In genomic region chr7:112897839-112898431, GRCh38 we compare ENCODE assay signal across 16 cellular contexts.
DNase-seq lines count a peak whose midpoint lies in the region; ATAC-seq and TF ChIP-seq lines count a peak whose summit lies in the region.
"Had no signal": no experiment of that assay in that cellular context is flagged by ENCODE, and none has a peak within 500 bp of the region (broad histone marks: within the 10 kb centered on the region; RNA-seq: fewer than 3 reads in every experiment).

No MANE protein-coding gene starts in this region.

- H3K9me3 ChIP-seq in SK-N-SH (no peaks in the 10 kb centered on the region), Panc1 (ENCODE audit: control insufficient read depth, insufficient read depth, low read depth, low read length) (no peaks in the 10 kb centered on the region), mucosa of descending colon (no peaks in the 10 kb centered on the region)
- H3K9me3 ChIP-seq: esophagus muscularis mucosa, lower lobe of right lung, psoas muscle, upper lobe of left lung had no signal

- no peak overlapping the region for H3K27ac ChIP-seq in SK-N-SH (ENCODE audit: low read depth in 2 of 2, low read length in 1 of 2)
- H3K27ac ChIP-seq in Panc1 (ENCODE audit: low read length): no peak overlapping the region
- H3K27ac ChIP-seq: 22Rv1, brain microvascular endothelial cell, esophagus muscularis mucosa, lower lobe of right lung, psoas muscle, SK-N-MC, upper lobe of left lung had no signal

- no peaks in the 10 kb centered on the region for H3K27me3 ChIP-seq in SK-N-SH (ENCODE audit: insufficient read depth)
- H3K27me3 ChIP-seq in Panc1 (ENCODE audit: control insufficient read depth, insufficient read depth, low read length): no peaks in the 10 kb centered on the region
- H3K27me3 ChIP-seq: brain microvascular endothelial cell, esophagus muscularis mucosa, upper lobe of left lung had no signal

- TF ChIP-seq EP300 in SK-N-SH (IDR thresholded peaks at IDR 0.05; ENCODE audit: borderline replicate concordance in 1 of 2, low read depth in 1 of 2, low read length in 1 of 2): no peak

- no peak for TF ChIP-seq POLR2A in lower leg skin (IDR thresholded peaks at IDR 0.05)

- BruUV-seq in Panc1 (replicated peaks; lab: Mats Ljungman, UMichigan): no TSS peak

- H3K4me3 ChIP-seq in SK-N-SH (ENCODE audit: low read depth in 2 of 2, low read length in 1 of 2): no peak overlapping the region
- H3K4me3 ChIP-seq in Panc1 (ENCODE audit: low read depth in 2 of 2, low read length in 2 of 2): no peak overlapping the region
- H3K4me3 ChIP-seq in mucosa of descending colon: no peak overlapping the region
- H3K4me3 ChIP-seq in lower leg skin (ENCODE audit: low read depth, poor library complexity, severe bottlenecking): no peak overlapping the region
- H3K4me3 ChIP-seq: esophagus muscularis mucosa, lower lobe of right lung, psoas muscle, SK-N-MC, upper lobe of left lung had no signal

- POLR2A ChIA-PET in SK-N-SH (lab: Yijun Ruan, JAX) (no interaction called here), Panc1 (lab: Charles Lee) (no interaction called here)

- CTCF ChIA-PET in SK-N-SH (lab: Yijun Ruan, JAX) (interaction anchor here (0.9 to 1.7 kb wide), 4 partner anchors 18 to 417 kb away, joined by 4 to 6 read pairs (median 4); partner anchors contain the start of gene LSMEM1), Panc1 (lab: Charles Lee) (no interaction called here)

- H3K36me3 ChIP-seq in SK-N-SH (replicated peaks in 1 of 2; ENCODE audit: control insufficient read depth in 1 of 2, insufficient read depth in 2 of 2, low read length in 1 of 2): peaks cover 9 to 28% of the 10 kb centered on the region in 2 experiments
- no peaks in the 10 kb centered on the region for H3K36me3 ChIP-seq in Panc1 (ENCODE audit: control insufficient read depth, insufficient read depth, low read length)
- H3K36me3 ChIP-seq in mucosa of descending colon (ENCODE audit: low read depth): no peaks in the 10 kb centered on the region
- H3K36me3 ChIP-seq: brain microvascular endothelial cell had no signal

- no peak overlapping the region for H3K4me2 ChIP-seq in SK-N-SH

- no peak for DNase-seq in SK-N-SH
- no peak for DNase-seq in Panc1 (ENCODE audit: low read depth, low spot score)
- no peak for DNase-seq in mucosa of descending colon
- DNase-seq in ecto neural progenitor cell (ENCODE audit: low spot score): no peak
- no peak for DNase-seq in lower leg skin (ENCODE audit: low spot score in 2 of 2)
- no peak for DNase-seq in activated CD4-positive, CD25-positive, alpha-beta regulatory T cell treated with anti-CD3 and anti-CD28 coated beads, Interleukin-2, amount 50 U/mL, for 72 hours
- DNase-seq: activated naive CD4-positive, alpha-beta T cell; lower lobe of right lung; psoas muscle; upper lobe of left lung had no signal

- H2AFZ ChIP-seq in SK-N-SH (ENCODE audit: low read depth): no peak overlapping the region

- no peaks in the 10 kb centered on the region for H3K9me2 ChIP-seq in SK-N-SH

- peaks cover 0 to 2% of the 10 kb centered on the region in 2 experiments; a peak in 1 of 4 replicates for H3K4me1 ChIP-seq in SK-N-SH (ENCODE audit: control insufficient read depth in 1 of 2, insufficient read depth in 2 of 2, low read depth in 1 of 2, low read length in 1 of 2)
- no peaks in the 10 kb centered on the region for H3K4me1 ChIP-seq in Panc1 (ENCODE audit: control insufficient read depth, insufficient read depth, low read length)
- H3K4me1 ChIP-seq in mucosa of descending colon (ENCODE audit: low read depth): no peaks in the 10 kb centered on the region
- H3K4me1 ChIP-seq: esophagus muscularis mucosa, lower lobe of right lung, psoas muscle, upper lobe of left lung had no signal

- ATAC-seq in SK-N-SH treated with all-trans-retinoic acid at 6 μM for 48 hours: peak; percentile 26
- ATAC-seq in GM21515 (IDR thresholded peaks at IDR 0.05; ENCODE audit: unreplicated experiment): peak; percentile 13
- ATAC-seq in Panc1: peak; percentile 56; the same call in 1 of the 2 replicates
- ATAC-seq in mucosa of descending colon: peak; percentile 36

- no peak overlapping the region for H3K9ac ChIP-seq in SK-N-SH

- H4K20me1 ChIP-seq in SK-N-SH (ENCODE audit: insufficient read depth): 0 out of 2 replicates have a peak, but pooled peaks cover 6% of the 10 kb centered on the region

- TF ChIP-seq CTCF in SK-N-SH (IDR thresholded peaks at IDR 0.05) (no peak), Panc1 (IDR thresholded peaks at IDR 0.05) (no peak), mucosa of descending colon (IDR thresholded peaks at IDR 0.05) (no peak), lower leg skin (IDR thresholded peaks at IDR 0.05) (no peak)

- 89% methylated on average over 2 of the region's 2 CpGs for WGBS in SK-N-SH (ENCODE audit: low lambda C conversion rate)
- WGBS in lower leg skin, 2 donors: 88 to 95% methylated on average over 2 of the region's 2 CpGs

- peaks cover 14% of the 10 kb centered on the region; the same call in 1 of the 2 replicates for H3K79me2 ChIP-seq in SK-N-SH (ENCODE audit: insufficient read depth)

- no peaks in the 10 kb centered on the region for H3F3A ChIP-seq in SK-N-SH (replicated peaks; ENCODE audit: insufficient read depth)

- TF ChIP-seq RAD21 in SK-N-SH (IDR thresholded peaks at IDR 0.05; ENCODE audit: low read length): no peak

- in situ Hi-C loops in Panc1 (cut with HindIII; ENCODE audit: low pct_unique_long_range_greater_than_20kb, low sequenced_read_pairs): no loop called here

- intact Hi-C loops in Panc1 (cut with micrococcal nuclease; ENCODE audit: unreplicated experiment) (loop anchor here (5.0 to 10.0 kb wide), 2 partner anchors 346 to 1143 kb away; no protein-coding TSS in a partner anchor), mucosa of descending colon (cut with DNase I, micrococcal nuclease) (no loop called here), lower leg skin (cut with DNase I; ENCODE audit: low total_unique reads) (no loop called here)

TF ChIP-seq in SK-N-SH treated with all-trans-retinoic acid at 6 μM for 48 hours, 23 proteins besides CTCF, POLR2A, EP300 and RAD21 (continues in another document):
- no peak for TF ChIP-seq CREB5 (CRISPR knock-in tag; IDR thresholded peaks at IDR 0.05; ENCODE audit: low read depth)
- TF ChIP-seq TCF4 (CRISPR knock-in tag; IDR thresholded peaks at IDR 0.05; ENCODE audit: borderline replicate concordance): no peak
- no peak for TF ChIP-seq ARNTL (CRISPR knock-in tag; IDR thresholded peaks at IDR 0.05; ENCODE audit: borderline replicate concordance, low read depth)
- no peak for TF ChIP-seq ESRRG (CRISPR knock-in tag; IDR thresholded peaks at IDR 0.05)
- no peak for TF ChIP-seq ZNF8 (CRISPR knock-in tag; IDR thresholded peaks at IDR 0.05)
- TF ChIP-seq PPARA (CRISPR knock-in tag; IDR thresholded peaks at IDR 0.05; ENCODE audit: borderline replicate concordance): no peak
- TF ChIP-seq ZFP3 (CRISPR knock-in tag; IDR thresholded peaks at IDR 0.05): no peak

TF ChIP-seq in SK-N-SH, 30 proteins besides CTCF, POLR2A, EP300 and RAD21 (continues in another document):
- no peak for TF ChIP-seq RFX5 (IDR thresholded peaks at IDR 0.05; ENCODE audit: low read length)
- no peak for TF ChIP-seq TCF12 (IDR thresholded peaks at IDR 0.05)
- TF ChIP-seq RCOR1 (IDR thresholded peaks at IDR 0.05; ENCODE audit: low read length): no peak
- no peak for TF ChIP-seq USF2 (IDR thresholded peaks at IDR 0.05; ENCODE audit: borderline replicate concordance, low read depth, low read length)
- no peak for TF ChIP-seq REST (IDR thresholded peaks at IDR 0.05; ENCODE audit: low read depth, low read length)
- no peak for TF ChIP-seq IRF3 (IDR thresholded peaks at IDR 0.05; ENCODE audit: low read depth, low read length)
- no peak for TF ChIP-seq NFIC (IDR thresholded peaks at IDR 0.05; ENCODE audit: borderline replicate concordance)
